ENCODE assay signal across 1 cellular context in the genomic region with DNA sequence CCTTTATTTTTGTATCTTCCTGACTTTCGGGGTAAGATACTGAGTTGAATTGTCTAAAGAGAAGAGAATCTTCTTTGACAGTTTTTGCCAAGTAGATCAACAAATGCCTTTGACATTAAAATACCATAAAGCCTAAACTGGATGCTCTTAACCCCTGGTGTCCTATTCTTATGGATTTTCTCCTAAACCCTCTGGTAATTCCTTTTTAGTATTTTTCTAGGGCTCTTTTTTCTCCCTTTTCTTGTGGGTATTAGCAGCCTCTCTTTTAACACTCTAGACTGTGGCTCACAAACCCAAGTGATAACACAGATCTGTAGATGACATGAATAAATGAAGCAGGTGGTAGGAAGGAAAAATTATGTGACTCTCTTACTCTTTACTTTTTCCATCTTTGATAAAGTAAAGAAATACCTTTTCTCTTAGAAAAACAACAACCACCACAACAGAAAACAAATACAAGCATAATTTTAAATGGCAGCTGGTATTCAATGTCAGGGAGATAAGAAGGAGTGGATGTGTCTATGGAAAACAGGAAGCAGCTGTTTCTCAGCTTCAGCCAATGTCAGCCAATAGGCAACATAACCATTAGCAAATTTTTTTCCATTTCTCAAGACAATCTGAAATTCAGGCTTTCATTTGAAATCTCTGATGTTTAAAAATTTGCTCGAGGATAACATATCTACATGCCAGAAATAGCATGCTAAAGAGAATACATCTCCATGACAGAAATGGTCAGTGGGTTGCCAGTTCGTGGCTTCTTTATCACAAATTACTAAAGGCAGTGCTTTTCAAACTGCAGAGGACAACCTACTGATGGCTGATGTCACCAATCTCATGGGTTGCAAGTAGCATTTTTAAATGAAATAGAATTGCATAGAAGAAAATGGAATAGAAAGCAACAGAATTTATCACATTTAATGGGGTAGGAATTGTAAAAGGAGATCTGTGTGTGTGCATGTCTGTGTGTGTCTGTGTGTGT.
TF ChIP-seq lines count a peak whose summit lies in the region.

No MANE protein-coding gene starts in this region.

TF ChIP-seq in endothelial cell of umbilical vein, 7 proteins besides CTCF, POLR2A, EP300 and RAD21 (continued from another document):
- TF ChIP-seq, protein P1, sequence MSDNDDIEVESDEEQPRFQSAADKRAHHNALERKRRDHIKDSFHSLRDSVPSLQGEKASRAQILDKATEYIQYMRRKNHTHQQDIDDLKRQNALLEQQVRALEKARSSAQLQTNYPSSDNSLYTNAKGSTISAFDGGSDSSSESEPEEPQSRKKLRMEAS (IDR thresholded peaks at IDR 0.05; ENCODE audit: insufficient read depth, insufficient read length), result no peak
- TF ChIP-seq JUN (IDR thresholded peaks at IDR 0.05; ENCODE audit: borderline replicate concordance, insufficient read depth, insufficient read length, low read depth), result no peak
